1 cellular context compared by ENCODE assay signal in the genomic region with DNA sequence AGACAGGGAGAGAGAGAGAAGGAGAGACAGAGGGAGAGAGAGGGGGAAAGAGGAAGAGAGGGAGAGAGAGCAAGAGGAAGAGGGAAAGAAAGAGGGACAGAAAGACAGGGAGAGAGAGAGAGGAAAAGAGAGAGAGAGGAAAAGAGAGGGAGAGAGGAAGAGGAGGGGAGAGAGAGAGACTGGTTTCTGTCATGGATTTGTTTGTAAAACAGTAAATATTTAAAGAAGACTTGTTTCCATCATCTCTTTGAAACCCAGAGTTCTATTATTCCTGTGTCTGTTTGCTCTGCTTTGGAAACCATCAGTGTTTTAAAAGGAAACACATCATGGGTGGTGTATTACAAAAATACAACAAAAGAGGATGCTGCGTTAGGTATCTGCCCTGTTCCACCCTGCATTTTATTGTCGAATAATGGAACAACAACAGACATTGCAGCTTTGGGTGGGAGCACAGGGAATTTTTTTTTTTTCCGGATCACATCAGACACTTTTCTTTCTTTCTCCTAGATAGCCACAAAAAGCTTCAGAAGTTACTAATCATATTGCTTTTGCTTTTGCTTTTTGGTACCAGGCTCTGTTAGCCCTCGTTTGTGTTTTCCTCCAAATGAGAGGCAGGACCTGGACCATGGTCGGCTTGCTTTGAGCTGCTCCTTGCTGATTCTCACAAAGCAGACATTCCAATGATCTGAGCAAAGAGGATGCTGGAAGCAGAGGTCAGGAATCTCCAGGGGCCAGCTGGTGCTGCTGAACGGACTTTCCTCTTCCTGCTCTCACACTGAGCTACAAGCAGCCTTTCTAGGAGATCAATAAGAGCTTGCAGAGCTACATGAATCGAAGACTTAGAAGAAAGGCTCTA.
A peak's percentile ranks its signal among the peaks of the same experiment; 100 is the strongest.
TF ChIP-seq lines count a peak whose summit lies in the region.

No MANE protein-coding gene starts in this region.

TF ChIP-seq in H1, 55 proteins besides CTCF, POLR2A, EP300 and RAD21 (continued from another document):
- TF ChIP-seq POU5F1 (IDR thresholded peaks at IDR 0.05; ENCODE audit: low read depth, low read length) = no peak
- TF ChIP-seq NANOG (IDR thresholded peaks at IDR 0.05; ENCODE audit: insufficient read depth, low read depth, low read length, poor library complexity, severe bottlenecking) = no peak
- no peak for TF ChIP-seq MAX (IDR thresholded peaks at IDR 0.05)
- peak; percentile 11 for TF ChIP-seq ASH2L (IDR thresholded peaks at IDR 0.05; ENCODE audit: low read length)
- no peak for TF ChIP-seq MAFK (IDR thresholded peaks at IDR 0.05; ENCODE audit: low read depth, low read length)
- TF ChIP-seq KDM4A (IDR thresholded peaks at IDR 0.05; ENCODE audit: low read depth, low read length, severe bottlenecking) = no peak
- no peak for TF ChIP-seq KDM1A (IDR thresholded peaks at IDR 0.05; ENCODE audit: borderline replicate concordance, low read length)
- TF ChIP-seq TAF1 (IDR thresholded peaks at IDR 0.05; ENCODE audit: low read depth, low read length) = no peak
TF ChIP-seq in H1: peak in this region for 3.
